In the genomic region with DNA sequence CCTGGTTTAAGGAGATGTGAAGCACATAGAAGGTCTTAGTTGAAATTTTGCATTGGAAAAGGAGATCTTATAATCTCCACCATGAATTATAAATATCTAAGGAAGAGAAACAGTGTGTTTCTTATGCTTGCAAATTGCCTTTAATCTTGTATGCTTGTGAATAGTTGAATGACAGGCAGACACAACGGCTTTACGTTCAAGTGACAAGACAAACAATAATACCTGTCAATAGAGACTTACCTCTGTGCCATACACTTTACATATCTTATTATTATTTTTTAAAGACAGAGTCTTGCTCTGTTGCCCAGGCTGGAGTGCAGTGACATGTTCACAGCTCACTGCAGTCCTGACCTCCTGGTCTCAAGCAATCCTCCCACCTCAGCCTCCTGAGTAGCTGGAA, we compare ENCODE assay signal across 24 cellular contexts.
A peak's percentile ranks its signal among the peaks of the same experiment; 100 is the strongest.
DNase-seq lines count a peak whose midpoint lies in the region; ATAC-seq and TF ChIP-seq lines count a peak whose summit lies in the region.
"Had no signal": no experiment of that assay in that cellular context is flagged by ENCODE, and none has a peak within 500 bp of the region (broad histone marks: within the 10 kb centered on the region; RNA-seq: fewer than 3 reads in every experiment).

No MANE protein-coding gene starts in this region.

- H3K27me3 ChIP-seq in skeletal muscle satellite cell (ENCODE audit: control insufficient read depth, insufficient read depth, low read length) (no peaks in the 10 kb centered on the region), hepatocyte (no peaks in the 10 kb centered on the region)

- H3K4me3 Mint-ChIP-seq in HFFc6 (no peak overlapping the region), T-cell (no peak overlapping the region)
- H3K4me3 Mint-ChIP-seq: GM23338 had no signal

- no peaks in the 10 kb centered on the region for H4K20me1 ChIP-seq in hepatocyte (ENCODE audit: insufficient read depth, poor library complexity, severe bottlenecking)

- no peaks in the 10 kb centered on the region for H3K36me3 ChIP-seq in skeletal muscle satellite cell (ENCODE audit: insufficient read depth, low read length)
- no peaks in the 10 kb centered on the region for H3K36me3 ChIP-seq in hepatocyte (replicated peaks; ENCODE audit: insufficient read depth, low read depth)
- H3K36me3 ChIP-seq: HAP-1 had no signal

- POLR2A ChIA-PET in T-cell (lab: Charles Lee), result interaction anchor here in 1 of 2 donors (0.6 kb wide), 1 partner anchor 153 kb away, joined by 3 read pairs; no protein-coding TSS in a partner anchor

- no peaks in the 10 kb centered on the region for H3K79me2 ChIP-seq in hepatocyte

- H3K4me1 Mint-ChIP-seq in HFFc6 (ENCODE audit: low read depth) (peaks cover 65% of the 10 kb centered on the region), T-cell (peaks cover 60 to 70% (median 67%) of the 10 kb centered on the region in 3 donors)

- no peaks in the 10 kb centered on the region; the same call in 1 of the 2 replicates for H3K36me3 Mint-ChIP-seq in HFFc6 (ENCODE audit: low read depth)
- H3K36me3 Mint-ChIP-seq in T-cell, result no peaks in the 10 kb centered on the region

- H3K27ac Mint-ChIP-seq in HFFc6 (0 out of 2 replicates have a peak overlapping the region, but pooled peaks have one; percentile 81), T-cell (peak overlapping the region; percentile 59 to 97)
- H3K27ac Mint-ChIP-seq: GM23338 had no signal

- H3K9me2 ChIP-seq in hepatocyte (replicated peaks; ENCODE audit: insufficient read depth), result no peaks in the 10 kb centered on the region

- H3K27me3 Mint-ChIP-seq in HFFc6 (ENCODE audit: insufficient read depth) (no peaks in the 10 kb centered on the region), T-cell (no peaks in the 10 kb centered on the region)
- H3K27me3 Mint-ChIP-seq: CD4-positive, CD25-positive, alpha-beta regulatory T cell had no signal

- DNase-seq in HFFc6 (no peak), T-cell (no peak), epithelial cell of prostate (ENCODE audit: low read depth, low spot score) (no peak), 8988T (no peak), hepatocyte (ENCODE audit: low spot score) (no peak)
- DNase-seq: Caco-2; CD4-positive, CD25-positive, alpha-beta regulatory T cell; DMS 273 treated with DMSO at 0.1 percent for 48 hours; DND-41; MM.1S; NCI-H1048; NCI-H1417 treated with DMSO at 0.1 percent for 48 hours; NCI-H187; NCI-H510A; NCI-H748 treated with DMSO at 0.1 percent for 48 hours; SIG-M5 had no signal

- peak overlapping the region; percentile 5 for H3K9ac ChIP-seq in skeletal muscle satellite cell (ENCODE audit: low read depth, low read length)

- no peak for TF ChIP-seq CTCF in HFFc6 (IDR thresholded peaks at IDR 0.05)
- TF ChIP-seq CTCF in hepatocyte (IDR thresholded peaks at IDR 0.05; ENCODE audit: poor library complexity), result no peak

- H2AFZ ChIP-seq in hepatocyte, result no peak overlapping the region
- H2AFZ ChIP-seq: GM23338 had no signal

- H3K4me2 ChIP-seq in skeletal muscle satellite cell (ENCODE audit: low read length) (peak overlapping the region; percentile 46), hepatocyte (no peak overlapping the region)
- H3K4me2 ChIP-seq: GM23338 had no signal

- H3K9me3 ChIP-seq in skeletal muscle satellite cell (replicated peaks; ENCODE audit: low read length) (no peaks in the 10 kb centered on the region), hepatocyte (ENCODE audit: low read depth) (no peaks in the 10 kb centered on the region)
- H3K9me3 ChIP-seq: Caco-2, HAP-1 had no signal

- CTCF ChIA-PET in T-cell (lab: Charles Lee), result interaction anchor here in 1 of 2 donors (0.5 kb wide), 1 partner anchor 23 kb away, joined by 3 read pairs; no protein-coding TSS in a partner anchor

- ATAC-seq in T-cell (replicated peaks in 1 of 4) (no peak), HG02885 (IDR thresholded peaks at IDR 0.05; ENCODE audit: poor library complexity, unreplicated experiment) (no peak), HG02678 (IDR thresholded peaks at IDR 0.05; ENCODE audit: unreplicated experiment) (no peak)
- ATAC-seq: GM12878, GM23338, Panc1, SK-N-SH treated with all-trans-retinoic acid at 6 μM for 48 hours had no signal

- 91% methylated on average over 2 of the region's 2 CpGs for WGBS in hepatocyte (ENCODE audit: low lambda C conversion rate, missing lambda C conversion rate)

- peaks cover 50% of the 10 kb centered on the region for H3K4me1 ChIP-seq in skeletal muscle satellite cell (ENCODE audit: control insufficient read depth, insufficient read depth, low read length)
- peaks cover 19% of the 10 kb centered on the region for H3K4me1 ChIP-seq in hepatocyte (ENCODE audit: insufficient read depth)
- H3K4me1 ChIP-seq: Caco-2 had no signal

- peak overlapping the region; percentile 70 for H3K27ac ChIP-seq in epithelial cell of prostate
- H3K27ac ChIP-seq in hepatocyte, result no peak overlapping the region

- H3K4me3 ChIP-seq in skeletal muscle satellite cell (ENCODE audit: low read length) (no peak overlapping the region), hepatocyte (no peak overlapping the region)
- H3K4me3 ChIP-seq: GM12878, GM23338, HAP-1 had no signal

- no peaks in the 10 kb centered on the region for H3K9me3 Mint-ChIP-seq in HFFc6
- peaks cover 0 to 4% (median 0%) of the 10 kb centered on the region in 3 donors for H3K9me3 Mint-ChIP-seq in T-cell
- H3K9me3 Mint-ChIP-seq: GM23338 had no signal
